In genomic region chr9:87336914-87337333, GRCh38 we compare ENCODE assay signal across 9 cellular contexts.
DNase-seq lines count a peak whose midpoint lies in the region; ATAC-seq and TF ChIP-seq lines count a peak whose summit lies in the region.
"Had no signal": no experiment of that assay in that cellular context is flagged by ENCODE, and none has a peak within 500 bp of the region (broad histone marks: within the 10 kb centered on the region; RNA-seq: fewer than 3 reads in every experiment).

No MANE protein-coding gene starts in this region.

- H3K27me3 ChIP-seq in HL-60 (ENCODE audit: insufficient read depth, poor library complexity, severe bottlenecking) (peaks cover 5% of the 10 kb centered on the region), breast epithelium (peaks cover 0 to 3% of the 10 kb centered on the region in 2 donors), iPS-20b (ENCODE audit: insufficient read depth, low read length) (peaks cover 5% of the 10 kb centered on the region; the same call in 1 of the 2 replicates)
- H3K27me3 ChIP-seq: BLaER1 had no signal

- H3K4me1 ChIP-seq in breast epithelium: no peaks in the 10 kb centered on the region
- peaks cover 20% of the 10 kb centered on the region for H3K4me1 ChIP-seq in iPS-20b (ENCODE audit: insufficient read depth, low read length)
- H3K4me1 ChIP-seq: BLaER1 had no signal

- DNase-seq in NCI-H1436 (lab: John Stamatoyannopoulos, UW) (peak; percentile 49), NCI-H1436 treated with DMSO at 0.1 percent for 48 hours (lab: John Stamatoyannopoulos, UW) (no peak), HL-60 (ENCODE audit: low read depth in 1 of 2, low spot score in 1 of 2) (peak; percentile 2 to 33), NOMO-1 treated with DMSO at 0.1 percent for 48 hours (lab: John Stamatoyannopoulos, UW; ENCODE audit: unreplicated experiment) (peak; percentile 55), breast epithelium (ENCODE audit: low spot score in 2 of 2) (no peak), skeletal muscle cell (ENCODE audit: low read depth) (peak; percentile 54)

- TF ChIP-seq CTCF in HL-60 (IDR thresholded peaks at IDR 0.05; ENCODE audit: insufficient read depth, low read length): peak; percentile 26
- peak; percentile 55 to 83 (median 74) for TF ChIP-seq CTCF in breast epithelium (IDR thresholded peaks at IDR 0.05)

- no peak overlapping the region for H3K4me3 ChIP-seq in HL-60 (replicated peaks; ENCODE audit: insufficient read depth, low read length)
- H3K4me3 ChIP-seq in breast epithelium: peak overlapping the region; percentile 8 to 55 (median 30)
- peak overlapping the region; percentile 73 for H3K4me3 ChIP-seq in iPS-20b (ENCODE audit: low read length)
- H3K4me3 ChIP-seq in skeletal muscle cell (ENCODE audit: low read depth, low read length): peak overlapping the region; percentile 20
- H3K4me3 ChIP-seq: BLaER1 had no signal

- peak overlapping the region; percentile 67; the same call in 1 of the 2 replicates for H3K9ac ChIP-seq in iPS-20b (ENCODE audit: low read depth, low read length)
- H3K9ac ChIP-seq: BLaER1 had no signal

- H3K9me3 ChIP-seq in breast epithelium (peaks cover 0 to 4% of the 10 kb centered on the region in 2 donors), iPS-20b (ENCODE audit: insufficient read depth, low read depth, low read length) (peaks cover 3% of the 10 kb centered on the region; the same call in 1 of the 2 replicates)

- intact Hi-C loops in breast epithelium (cut with DNase I; ENCODE audit: low total_unique reads): loop anchor here (5.0 kb wide), 1 partner anchor 330 kb away; no protein-coding TSS in a partner anchor

- H3K27ac ChIP-seq in HL-60 (replicated peaks) (no peak overlapping the region), breast epithelium (no peak overlapping the region), iPS-20b (ENCODE audit: low read length) (no peak overlapping the region)
- H3K27ac ChIP-seq: BLaER1 had no signal

- ATAC-seq in GM21786 (IDR thresholded peaks at IDR 0.05; ENCODE audit: unreplicated experiment): no peak

- no peak for TF ChIP-seq POLR2A in breast epithelium (IDR thresholded peaks at IDR 0.05)

- H3K36me3 ChIP-seq in breast epithelium (no peaks in the 10 kb centered on the region), iPS-20b (ENCODE audit: insufficient read depth, low read depth, low read length) (no peaks in the 10 kb centered on the region)
- H3K36me3 ChIP-seq: BLaER1 had no signal

Comparison
In these comparisons a context has a peak if more than half of its experiments do, and no peak if none do; other contexts are left out.
1. DNase-seq: peak in NCI-H1436 (single experiment), HL-60 (2 of 2), NOMO-1 treated with DMSO at 0.1 percent for 48 hours (single experiment) and skeletal muscle cell (single experiment); none in NCI-H1436 treated with DMSO at 0.1 percent for 48 hours (single experiment) and breast epithelium (0 of 2).